2 cellular contexts compared by ENCODE assay signal in genomic region chr1:50644447-50645105, GRCh38.
TF ChIP-seq lines count a peak whose summit lies in the region.

No MANE protein-coding gene starts in this region.

TF ChIP-seq in HCT116, 20 proteins besides CTCF, POLR2A, EP300 and RAD21 (continued from another document):
- TF ChIP-seq JUND (IDR thresholded peaks at IDR 0.05) (no peak), ZFX (IDR thresholded peaks at IDR 0.05) (no peak), CBX3 (IDR thresholded peaks at IDR 0.05; ENCODE audit: low read depth) (no peak), EZH2phosphoT487 (IDR thresholded peaks at IDR 0.05; ENCODE audit: borderline replicate concordance) (no peak), EGR1 (IDR thresholded peaks at IDR 0.05; ENCODE audit: low read depth) (no peak), SIN3A (IDR thresholded peaks at IDR 0.05; ENCODE audit: low read depth) (no peak), YY1 (IDR thresholded peaks at IDR 0.05; ENCODE audit: extremely low read depth, insufficient replicate concordance, low read depth, low read length) (no peak), ELF1 (IDR thresholded peaks at IDR 0.05; ENCODE audit: borderline replicate concordance, low read depth) (no peak), CEBPB (IDR thresholded peaks at IDR 0.05; ENCODE audit: low read depth) (no peak), FOSL1 (IDR thresholded peaks at IDR 0.05; ENCODE audit: low read depth) (no peak)
- TF ChIP-seq, protein P1, sequence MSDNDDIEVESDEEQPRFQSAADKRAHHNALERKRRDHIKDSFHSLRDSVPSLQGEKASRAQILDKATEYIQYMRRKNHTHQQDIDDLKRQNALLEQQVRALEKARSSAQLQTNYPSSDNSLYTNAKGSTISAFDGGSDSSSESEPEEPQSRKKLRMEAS (IDR thresholded peaks at IDR 0.05) = no peak
- TF ChIP-seq, protein P2, sequence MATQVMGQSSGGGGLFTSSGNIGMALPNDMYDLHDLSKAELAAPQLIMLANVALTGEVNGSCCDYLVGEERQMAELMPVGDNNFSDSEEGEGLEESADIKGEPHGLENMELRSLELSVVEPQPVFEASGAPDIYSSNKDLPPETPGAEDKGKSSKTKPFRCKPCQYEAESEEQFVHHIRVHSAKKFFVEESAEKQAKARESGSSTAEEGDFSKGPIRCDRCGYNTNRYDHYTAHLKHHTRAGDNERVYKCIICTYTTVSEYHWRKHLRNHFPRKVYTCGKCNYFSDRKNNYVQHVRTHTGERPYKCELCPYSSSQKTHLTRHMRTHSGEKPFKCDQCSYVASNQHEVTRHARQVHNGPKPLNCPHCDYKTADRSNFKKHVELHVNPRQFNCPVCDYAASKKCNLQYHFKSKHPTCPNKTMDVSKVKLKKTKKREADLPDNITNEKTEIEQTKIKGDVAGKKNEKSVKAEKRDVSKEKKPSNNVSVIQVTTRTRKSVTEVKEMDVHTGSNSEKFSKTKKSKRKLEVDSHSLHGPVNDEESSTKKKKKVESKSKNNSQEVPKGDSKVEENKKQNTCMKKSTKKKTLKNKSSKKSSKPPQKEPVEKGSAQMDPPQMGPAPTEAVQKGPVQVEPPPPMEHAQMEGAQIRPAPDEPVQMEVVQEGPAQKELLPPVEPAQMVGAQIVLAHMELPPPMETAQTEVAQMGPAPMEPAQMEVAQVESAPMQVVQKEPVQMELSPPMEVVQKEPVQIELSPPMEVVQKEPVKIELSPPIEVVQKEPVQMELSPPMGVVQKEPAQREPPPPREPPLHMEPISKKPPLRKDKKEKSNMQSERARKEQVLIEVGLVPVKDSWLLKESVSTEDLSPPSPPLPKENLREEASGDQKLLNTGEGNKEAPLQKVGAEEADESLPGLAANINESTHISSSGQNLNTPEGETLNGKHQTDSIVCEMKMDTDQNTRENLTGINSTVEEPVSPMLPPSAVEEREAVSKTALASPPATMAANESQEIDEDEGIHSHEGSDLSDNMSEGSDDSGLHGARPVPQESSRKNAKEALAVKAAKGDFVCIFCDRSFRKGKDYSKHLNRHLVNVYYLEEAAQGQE (IDR thresholded peaks at IDR 0.05; ENCODE audit: low read depth) = no peak
- TF ChIP-seq, protein P3, sequence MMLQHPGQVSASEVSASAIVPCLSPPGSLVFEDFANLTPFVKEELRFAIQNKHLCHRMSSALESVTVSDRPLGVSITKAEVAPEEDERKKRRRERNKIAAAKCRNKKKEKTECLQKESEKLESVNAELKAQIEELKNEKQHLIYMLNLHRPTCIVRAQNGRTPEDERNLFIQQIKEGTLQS (IDR thresholded peaks at IDR 0.05) = no peak

TF ChIP-seq in WTC11, 78 proteins besides CTCF, POLR2A, EP300 and RAD21:
- TF ChIP-seq, protein P4, sequence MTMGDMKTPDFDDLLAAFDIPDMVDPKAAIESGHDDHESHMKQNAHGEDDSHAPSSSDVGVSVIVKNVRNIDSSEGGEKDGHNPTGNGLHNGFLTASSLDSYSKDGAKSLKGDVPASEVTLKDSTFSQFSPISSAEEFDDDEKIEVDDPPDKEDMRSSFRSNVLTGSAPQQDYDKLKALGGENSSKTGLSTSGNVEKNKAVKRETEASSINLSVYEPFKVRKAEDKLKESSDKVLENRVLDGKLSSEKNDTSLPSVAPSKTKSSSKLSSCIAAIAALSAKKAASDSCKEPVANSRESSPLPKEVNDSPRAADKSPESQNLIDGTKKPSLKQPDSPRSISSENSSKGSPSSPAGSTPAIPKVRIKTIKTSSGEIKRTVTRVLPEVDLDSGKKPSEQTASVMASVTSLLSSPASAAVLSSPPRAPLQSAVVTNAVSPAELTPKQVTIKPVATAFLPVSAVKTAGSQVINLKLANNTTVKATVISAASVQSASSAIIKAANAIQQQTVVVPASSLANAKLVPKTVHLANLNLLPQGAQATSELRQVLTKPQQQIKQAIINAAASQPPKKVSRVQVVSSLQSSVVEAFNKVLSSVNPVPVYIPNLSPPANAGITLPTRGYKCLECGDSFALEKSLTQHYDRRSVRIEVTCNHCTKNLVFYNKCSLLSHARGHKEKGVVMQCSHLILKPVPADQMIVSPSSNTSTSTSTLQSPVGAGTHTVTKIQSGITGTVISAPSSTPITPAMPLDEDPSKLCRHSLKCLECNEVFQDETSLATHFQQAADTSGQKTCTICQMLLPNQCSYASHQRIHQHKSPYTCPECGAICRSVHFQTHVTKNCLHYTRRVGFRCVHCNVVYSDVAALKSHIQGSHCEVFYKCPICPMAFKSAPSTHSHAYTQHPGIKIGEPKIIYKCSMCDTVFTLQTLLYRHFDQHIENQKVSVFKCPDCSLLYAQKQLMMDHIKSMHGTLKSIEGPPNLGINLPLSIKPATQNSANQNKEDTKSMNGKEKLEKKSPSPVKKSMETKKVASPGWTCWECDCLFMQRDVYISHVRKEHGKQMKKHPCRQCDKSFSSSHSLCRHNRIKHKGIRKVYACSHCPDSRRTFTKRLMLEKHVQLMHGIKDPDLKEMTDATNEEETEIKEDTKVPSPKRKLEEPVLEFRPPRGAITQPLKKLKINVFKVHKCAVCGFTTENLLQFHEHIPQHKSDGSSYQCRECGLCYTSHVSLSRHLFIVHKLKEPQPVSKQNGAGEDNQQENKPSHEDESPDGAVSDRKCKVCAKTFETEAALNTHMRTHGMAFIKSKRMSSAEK (CRISPR knock-in tag; IDR thresholded peaks at IDR 0.05; ENCODE audit: borderline replicate concordance) = no peak
- TF ChIP-seq ZNF138 (CRISPR knock-in tag; conservative IDR thresholded peaks at IDR 0.05) (no peak), ZBTB21 (CRISPR knock-in tag; IDR thresholded peaks at IDR 0.05; ENCODE audit: borderline replicate concordance) (no peak), ZNF416 (CRISPR knock-in tag; IDR thresholded peaks at IDR 0.05) (no peak), ELF4 (CRISPR knock-in tag; IDR thresholded peaks at IDR 0.05; ENCODE audit: low read depth) (no peak)
TF ChIP-seq in WTC11: peak in this region for 0.
